ENCODE assay signal across 25 cellular contexts in genomic region chr18:55735199-55735855, GRCh38.
"Had no signal": no experiment of that assay in that cellular context is flagged by ENCODE, and none has a peak within 500 bp of the region (broad histone marks: within the 10 kb centered on the region; RNA-seq: fewer than 3 reads in every experiment).

No MANE protein-coding gene starts in this region.

- H3K36me3 Mint-ChIP-seq: immature natural killer cell, naive B cell, neural progenitor cell, T-cell, type B pancreatic cell had no signal

- H3K9ac ChIP-seq: neural progenitor cell had no signal

- DNase-seq: activated CD4-positive, alpha-beta T cell treated with anti-CD3 and anti-CD28 coated beads, Interleukin-2, amount 10 ng/mL, durations not matched to agents 24 days and 14 days; activated CD8-positive, alpha-beta T cell treated with anti-CD3 and anti-CD28 coated beads for 36 hours; activated naive CD4-positive, alpha-beta T cell treated with Interleukin-2 at 50 U/mL for 16 hours; activated T-cell treated with anti-CD3 and anti-CD28 coated beads, Interleukin-2, amount 50 U/mL, for 24 hours; body of pancreas; dorsolateral prefrontal cortex; gastrocnemius medialis; heart right ventricle; immature natural killer cell; kidney glomerular epithelial cell; left ventricle myocardium inferior; mesenchymal stem cell; mucosa of descending colon; naive B cell; ovary; stimulated activated CD4-positive, alpha-beta T cell treated with anti-CD3 and anti-CD28 coated beads, Interleukin-4, amount 100 ng/mL, for 1 hour; stimulated activated naive CD8-positive, alpha-beta T cell treated with anti-CD3 and anti-CD28 coated beads, Interleukin-15, amount 100 ng/mL, for 72 hours; T-cell; T-helper 9 cell had no signal

- H3K9me3 Mint-ChIP-seq: activated CD8-positive, alpha-beta T cell treated with anti-CD3 and anti-CD28 coated beads for 36 hours; neural progenitor cell; stimulated activated naive CD8-positive, alpha-beta T cell treated with anti-CD3 and anti-CD28 coated beads, Interleukin-15, amount 100 ng/mL, for 72 hours; T-cell; type B pancreatic cell had no signal

- H3K4me3 Mint-ChIP-seq: activated CD4-positive, alpha-beta T cell treated with anti-CD3 and anti-CD28 coated beads, Interleukin-2, amount 10 ng/mL, durations not matched to agents 24 days and 14 days; activated CD8-positive, alpha-beta T cell treated with anti-CD3 and anti-CD28 coated beads for 36 hours; activated T-cell treated with anti-CD3 and anti-CD28 coated beads, Interleukin-2, amount 50 U/mL, for 24 hours; immature natural killer cell; naive B cell; neural progenitor cell; stimulated activated naive CD8-positive, alpha-beta T cell treated with anti-CD3 and anti-CD28 coated beads, Interleukin-15, amount 100 ng/mL, for 72 hours; T-cell; type B pancreatic cell had no signal

- H3K27me3 Mint-ChIP-seq: activated CD4-positive, alpha-beta T cell treated with anti-CD3 and anti-CD28 coated beads, Interleukin-2, amount 10 ng/mL, durations not matched to agents 24 days and 14 days; activated CD8-positive, alpha-beta T cell treated with anti-CD3 and anti-CD28 coated beads for 36 hours; activated T-cell treated with anti-CD3 and anti-CD28 coated beads, Interleukin-2, amount 50 U/mL, for 24 hours; stimulated activated naive CD8-positive, alpha-beta T cell treated with anti-CD3 and anti-CD28 coated beads, Interleukin-15, amount 100 ng/mL, for 72 hours; T-cell had no signal

- H3K4me1 ChIP-seq: body of pancreas, neural progenitor cell had no signal

- H3K9me3 ChIP-seq: body of pancreas, gastrocnemius medialis, heart right ventricle, left ventricle myocardium inferior, ovary had no signal

- H3K27ac Mint-ChIP-seq: activated CD4-positive, alpha-beta T cell treated with anti-CD3 and anti-CD28 coated beads, Interleukin-2, amount 10 ng/mL, durations not matched to agents 24 days and 14 days; activated CD8-positive, alpha-beta T cell treated with anti-CD3 and anti-CD28 coated beads for 36 hours; activated T-cell treated with anti-CD3 and anti-CD28 coated beads, Interleukin-2, amount 50 U/mL, for 24 hours; activated T-helper 2 cell treated with anti-CD3 and anti-CD28 coated beads, Interferon-gamma antibody, Interleukin-2, Interleukin-4, amounts not matched to agents 10 μg/mL and 5 μg/mL and 100 μg/mL, durations not matched to agents 14 hours and 24 hours and 36 hours; immature natural killer cell; neural progenitor cell; stimulated activated naive CD8-positive, alpha-beta T cell treated with anti-CD3 and anti-CD28 coated beads, Interleukin-15, amount 100 ng/mL, for 72 hours; T-cell; type B pancreatic cell had no signal

- H3K4me3 ChIP-seq: body of pancreas, gastrocnemius medialis, heart right ventricle, left ventricle myocardium inferior, mucosa of descending colon, neural progenitor cell, ovary, smooth muscle cell had no signal

- ATAC-seq: activated CD8-positive, alpha-beta T cell treated with anti-CD3 and anti-CD28 coated beads for 36 hours; body of pancreas; gastrocnemius medialis; mucosa of descending colon; sciatic nerve; stimulated activated naive CD8-positive, alpha-beta T cell treated with anti-CD3 and anti-CD28 coated beads, Interleukin-15, amount 100 ng/mL, for 72 hours; T-cell had no signal

- H3K4me2 ChIP-seq: neural progenitor cell, smooth muscle cell had no signal

- H3K4me1 Mint-ChIP-seq: activated CD4-positive, alpha-beta T cell treated with anti-CD3 and anti-CD28 coated beads, Interleukin-2, amount 10 ng/mL, durations not matched to agents 24 days and 14 days; immature natural killer cell; naive B cell; neural progenitor cell; stimulated activated naive CD8-positive, alpha-beta T cell treated with anti-CD3 and anti-CD28 coated beads, Interleukin-15, amount 100 ng/mL, for 72 hours; T-cell had no signal

- H3K27ac ChIP-seq: body of pancreas, epithelial cell of prostate, gastrocnemius medialis, left ventricle myocardium inferior, neural progenitor cell, ovary had no signal

- H2AFZ ChIP-seq: neural progenitor cell had no signal

- H3K36me3 ChIP-seq: gastrocnemius medialis, heart right ventricle, left ventricle myocardium inferior, neural progenitor cell, ovary had no signal

- H3K27me3 ChIP-seq: body of pancreas, dorsolateral prefrontal cortex, gastrocnemius medialis, heart right ventricle, neural progenitor cell, ovary had no signal
